ENCODE assay signal across 24 cellular contexts in genomic region chr20:33984320-33984719, GRCh38.
"Had no signal": no experiment of that assay in that cellular context is flagged by ENCODE, and none has a peak within 500 bp of the region (broad histone marks: within the 10 kb centered on the region; RNA-seq: fewer than 3 reads in every experiment).

No MANE protein-coding gene starts in this region.

- H3K9me3 ChIP-seq: left ventricle myocardium inferior, mucosa of descending colon, pancreas, prostate gland, sigmoid colon, spleen, suprapubic skin, thoracic aorta, tibial artery, upper lobe of right lung had no signal

- H3K36me3 ChIP-seq: left ventricle myocardium inferior, pancreas, prostate gland, sigmoid colon, spleen, suprapubic skin, thoracic aorta, tibial artery, upper lobe of right lung had no signal

- H3K4me3 ChIP-seq: left ventricle myocardium inferior, lung, mucosa of descending colon, pancreas, prostate gland, sigmoid colon, spleen, suprapubic skin, thoracic aorta, tibial artery, upper lobe of right lung had no signal

- H3K4me1 ChIP-seq: left ventricle myocardium inferior, pancreas, prostate gland, sigmoid colon, spleen, suprapubic skin, tibial artery, upper lobe of right lung had no signal

- DNase-seq: hypothalamus; immature natural killer cell; left ventricle myocardium inferior; midbrain; mucosa of descending colon; naive thymus-derived CD4-positive, alpha-beta T cell; nucleus accumbens; pancreas; posterior cingulate gyrus; right cardiac atrium; sigmoid colon; small intestine; spleen; stimulated activated CD4-positive, alpha-beta T cell treated with anti-CD3 and anti-CD28 coated beads, Interleukin-4, amount 100 ng/mL, for 24 hours; stimulated activated naive CD4-positive, alpha-beta T cell; tibial artery; trophoblast cell; upper lobe of right lung had no signal

- H3K27ac ChIP-seq: left ventricle myocardium inferior, pancreas, prostate gland, sigmoid colon, spleen, suprapubic skin, thoracic aorta, tibial artery, upper lobe of right lung had no signal

- ATAC-seq: mucosa of descending colon; naive thymus-derived CD4-positive, alpha-beta T cell; natural killer cell treated with Interleukin-12 subunit alpha and Interleukin-12 subunit beta and Interleukin-15 and Interleukin-18, amount 100 ng/mL, for 72 hours; pancreas; right cardiac atrium; stimulated activated effector memory CD8-positive, alpha-beta T cell treated with anti-CD3 and anti-CD28 coated beads, Interleukin-12 subunit alpha, Interleukin-12 subunit beta, amount 100 ng/mL, for 72 hours; upper lobe of right lung had no signal
